ENCODE assay signal across 25 cellular contexts in the genomic region with DNA sequence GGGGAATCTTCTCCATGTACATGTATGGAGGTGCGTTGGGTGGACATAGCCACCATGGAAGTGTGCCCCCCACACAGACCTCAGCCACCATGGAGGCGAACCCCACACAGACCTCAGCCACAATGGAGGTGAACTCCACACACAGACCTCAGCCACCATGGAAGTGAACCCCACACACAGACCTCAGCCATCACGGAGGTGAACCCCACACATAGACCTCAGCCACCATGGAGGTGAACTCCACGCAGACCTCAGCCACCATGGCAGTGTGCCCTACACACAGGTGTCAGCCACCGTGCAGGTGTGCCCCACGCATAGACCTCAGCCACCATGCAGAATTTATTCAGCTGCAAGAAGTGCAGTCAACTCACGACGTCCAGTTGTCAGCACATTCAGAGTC.
DNase-seq lines count a peak whose midpoint lies in the region; ATAC-seq, FAIRE-seq and TF ChIP-seq lines count a peak whose summit lies in the region.
"Had no signal": no experiment of that assay in that cellular context is flagged by ENCODE, and none has a peak within 500 bp of the region (broad histone marks: within the 10 kb centered on the region; RNA-seq: fewer than 3 reads in every experiment).

No MANE protein-coding gene starts in this region.

- H2AK5ac ChIP-seq in neuronal stem cell (ENCODE audit: low read depth, low read length), result no peak overlapping the region

- no peak overlapping the region for H3K4me2 ChIP-seq in neuronal stem cell (ENCODE audit: insufficient read depth, low read length, poor library complexity, severe bottlenecking)
- H3K4me2 ChIP-seq: A549; BLaER1 treated with 17β-estradiol and CSF1 and Interleukin-3, amounts not matched to agents 10 nM and 100 nM had no signal

- DNase-seq in bronchial epithelial cell (ENCODE audit: low read depth), result no peak
- no peak for DNase-seq in neuronal stem cell (ENCODE audit: low spot score)
- no peak for DNase-seq in upper lobe of right lung
- no peak for DNase-seq in stimulated activated naive CD4-positive, alpha-beta T cell (lab: John Stamatoyannopoulos, UW)
- no peak for DNase-seq in left lung
- no peak for DNase-seq in activated CD4-positive, alpha-beta T cell treated with anti-CD3 and anti-CD28 coated beads, Interleukin-2, amount 50 U/mL, for 48 hours
- DNase-seq: 8988T; ACHN; AML-193; BE2C; CD4-positive, alpha-beta T cell; CD8-positive, alpha-beta memory T cell; DMS 273 treated with DMSO at 0.1 percent for 48 hours; DMS79; EL; GDM1; GM23248; H9 had no signal

- TF ChIP-seq CTCF in bronchial epithelial cell (IDR thresholded peaks at IDR 0.05; ENCODE audit: insufficient read depth, low read length, severe bottlenecking) (no peak), gastroesophageal sphincter (IDR thresholded peaks at IDR 0.05) (no peak), upper lobe of right lung (IDR thresholded peaks at IDR 0.05) (no peak), left lung (IDR thresholded peaks at IDR 0.05) (no peak)

- H3K4ac ChIP-seq in neuronal stem cell (ENCODE audit: low read length), result no peak overlapping the region

- peak; percentile 77 for FAIRE-seq in bronchial epithelial cell (lab: Jason Lieb, UNC)
- FAIRE-seq: A549, D721Med, GM12878, GM19239 had no signal

- no peak overlapping the region for H4K91ac ChIP-seq in neuronal stem cell (ENCODE audit: low read depth, low read length, poor library complexity)

- H3K79me1 ChIP-seq in neuronal stem cell (ENCODE audit: low read depth, low read length), result no peaks in the 10 kb centered on the region

- H3K4me3 ChIP-seq in bronchial epithelial cell (ENCODE audit: low read depth, low read length) (no peak overlapping the region), gastroesophageal sphincter (no peak overlapping the region), neuronal stem cell (ENCODE audit: low read length in 2 of 2) (no peak overlapping the region), upper lobe of right lung (no peak overlapping the region), left lung (no peak overlapping the region)
- H3K4me3 ChIP-seq: A549; BLaER1 treated with 17β-estradiol and CSF1 and Interleukin-3, amounts not matched to agents 10 nM and 100 nM; GM12878; GM23248 had no signal

- H3K14ac ChIP-seq in neuronal stem cell (ENCODE audit: low read length), result peak overlapping the region; percentile 26

- no peaks in the 10 kb centered on the region for H3K27me3 ChIP-seq in bronchial epithelial cell (ENCODE audit: control insufficient read depth, insufficient read depth, low read length)
- H3K27me3 ChIP-seq in gastroesophageal sphincter, result peaks cover 9% of the 10 kb centered on the region
- H3K27me3 ChIP-seq in neuronal stem cell (ENCODE audit: control insufficient read depth in 3 of 3, insufficient read depth in 3 of 3, low read depth in 1 of 3, low read length in 3 of 3), result no peaks in the 10 kb centered on the region
- no peaks in the 10 kb centered on the region for H3K27me3 ChIP-seq in upper lobe of right lung
- H3K27me3 ChIP-seq in left lung, result no peaks in the 10 kb centered on the region
- H3K27me3 ChIP-seq: BLaER1 treated with 17β-estradiol and CSF1 and Interleukin-3, amounts not matched to agents 10 nM and 100 nM had no signal

- H3K9ac ChIP-seq in neuronal stem cell (ENCODE audit: low read depth, low read length, poor library complexity), result no peak overlapping the region
- H3K9ac ChIP-seq: BLaER1 treated with 17β-estradiol and CSF1 and Interleukin-3, amounts not matched to agents 10 nM and 100 nM; GM23248 had no signal

- no peak overlapping the region for H4K8ac ChIP-seq in neuronal stem cell (ENCODE audit: low read depth, low read length)

- intact Hi-C loops in upper lobe of right lung (cut with DNase I) (no loop called here), left lung (cut with DNase I) (no loop called here)

- no peak overlapping the region for H2BK15ac ChIP-seq in neuronal stem cell (ENCODE audit: low read length)

- H3K36me3 ChIP-seq in bronchial epithelial cell (ENCODE audit: control insufficient read depth, insufficient read depth, low read length) (no peaks in the 10 kb centered on the region), gastroesophageal sphincter (no peaks in the 10 kb centered on the region), neuronal stem cell (replicated peaks in 1 of 2; ENCODE audit: control insufficient read depth in 2 of 2, insufficient read depth in 2 of 2, low read length in 2 of 2) (no peaks in the 10 kb centered on the region), upper lobe of right lung (no peaks in the 10 kb centered on the region), left lung (no peaks in the 10 kb centered on the region)
- H3K36me3 ChIP-seq: BE2C; BLaER1 treated with 17β-estradiol and CSF1 and Interleukin-3, amounts not matched to agents 10 nM and 100 nM had no signal

- WGBS in gastroesophageal sphincter (ENCODE audit: low coverage in 1 of 2), 2 donors, result 100% methylated on average over 1 of the region's 8 CpGs
- no CpG with 5 or more reads among the region's 8 CpGs for WGBS in neuronal stem cell (ENCODE audit: extremely low coverage in 2 of 2, insufficient read length in 2 of 2, insufficient replicate concordance in 1 of 2), 2 donors

- no peak for TF ChIP-seq EP300 in gastroesophageal sphincter (IDR thresholded peaks at IDR 0.05)

- H2BK5ac ChIP-seq in neuronal stem cell (ENCODE audit: low read length), result no peak overlapping the region

- peak overlapping the region; percentile 20 for H3K18ac ChIP-seq in neuronal stem cell (ENCODE audit: low read length)

- no peaks in the 10 kb centered on the region for H3K4me1 ChIP-seq in gastroesophageal sphincter
- no peaks in the 10 kb centered on the region for H3K4me1 ChIP-seq in neuronal stem cell (ENCODE audit: control insufficient read depth in 2 of 2, insufficient read depth in 1 of 2, low read depth in 1 of 2, low read length in 2 of 2)
- H3K4me1 ChIP-seq in upper lobe of right lung, result no peaks in the 10 kb centered on the region
- H3K4me1 ChIP-seq in left lung, result no peaks in the 10 kb centered on the region
- H3K4me1 ChIP-seq: A549; BE2C; BLaER1 treated with 17β-estradiol and CSF1 and Interleukin-3, amounts not matched to agents 10 nM and 100 nM had no signal

- H3K9me3 ChIP-seq in gastroesophageal sphincter, result peaks cover 0 to 10% (median 0%) of the 10 kb centered on the region in 3 donors
- H3K9me3 ChIP-seq in neuronal stem cell (replicated peaks in 1 of 2; ENCODE audit: control insufficient read depth in 2 of 2, insufficient read depth in 1 of 2, low read depth in 1 of 2, low read length in 2 of 2), result peaks cover 0 to 2% of the 10 kb centered on the region in 2 donors
- H3K9me3 ChIP-seq in upper lobe of right lung, result no peaks in the 10 kb centered on the region
- H3K9me3 ChIP-seq in left lung, result no peaks in the 10 kb centered on the region
- H3K9me3 ChIP-seq: A549, BE2C had no signal

- H3K27ac ChIP-seq in gastroesophageal sphincter, result no peak overlapping the region
- H3K27ac ChIP-seq in neuronal stem cell (replicated peaks; ENCODE audit: low read length), result no peak overlapping the region
- no peak overlapping the region for H3K27ac ChIP-seq in upper lobe of right lung
- H3K27ac ChIP-seq in left lung, result no peak overlapping the region
- H3K27ac ChIP-seq: A549; BLaER1 treated with 17β-estradiol and CSF1 and Interleukin-3, amounts not matched to agents 10 nM and 100 nM; GM23248 had no signal

- ATAC-seq in gastroesophageal sphincter (peak; percentile 23), upper lobe of right lung (peak; percentile 47), left lung (no peak)
- ATAC-seq: A549, GM12878, HCT116 had no signal

- H3K23ac ChIP-seq in neuronal stem cell (ENCODE audit: low read depth, low read length, poor library complexity), result peak overlapping the region; percentile 69

- no peak overlapping the region for H2BK12ac ChIP-seq in neuronal stem cell (ENCODE audit: low read length)

- no peak for TF ChIP-seq POLR2A in gastroesophageal sphincter (IDR thresholded peaks at IDR 0.05)

- no peak overlapping the region for H2BK120ac ChIP-seq in neuronal stem cell (ENCODE audit: low read depth, low read length)

- H2AFZ ChIP-seq in neuronal stem cell (ENCODE audit: low read length), result no peak overlapping the region
- H2AFZ ChIP-seq: GM23248 had no signal
